Comparison of ENCODE assay signal across 13 cellular contexts in the genomic region with DNA sequence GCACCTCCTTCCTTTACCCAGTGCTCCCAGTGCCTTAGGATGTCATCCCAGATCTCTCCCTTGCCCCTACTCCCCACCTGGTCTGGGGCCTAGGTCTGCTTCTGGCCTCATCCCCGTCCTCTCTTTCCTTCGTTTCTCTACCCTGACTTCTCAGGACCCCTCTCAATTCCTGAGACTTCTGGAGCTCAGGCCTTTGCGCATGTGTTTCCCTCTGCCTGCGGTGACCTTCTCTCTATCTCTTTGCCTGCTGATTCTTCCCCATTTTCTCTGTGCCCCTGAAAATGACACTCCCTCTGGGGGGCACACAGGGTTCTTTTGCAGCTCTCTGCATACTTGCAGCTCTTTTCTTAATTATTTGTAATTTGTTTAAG. TPM values are rescaled to one million over a fixed set of nuclear protein-coding genes. Genes with fewer than 3 reads are reported as not detected.
DNase-seq lines count a peak whose midpoint lies in the region; ATAC-seq and TF ChIP-seq lines count a peak whose summit lies in the region.
"Had no signal": no experiment of that assay in that cellular context is flagged by ENCODE, and none has a peak within 500 bp of the region (broad histone marks: within the 10 kb centered on the region; RNA-seq: fewer than 3 reads in every experiment).

No MANE protein-coding gene starts in this region.

- H3K4me3 ChIP-seq in KMS-11 (IDR thresholded peaks at IDR 0.05; ENCODE audit: insufficient read depth, low read depth, low read length) (no peak overlapping the region), right cardiac atrium (ENCODE audit: low read length) (no peak overlapping the region)
- H3K4me3 ChIP-seq: esophagus muscularis mucosa, mucosa of descending colon, Peyer's patch, testis had no signal

- no peak for DNase-seq in CD14-positive monocyte (ENCODE audit: low spot score)
- DNase-seq in activated naive CD8-positive, alpha-beta T cell treated with anti-CD3 and anti-CD28 coated beads, Interleukin-2, amount 50 U/mL, for 24 hours, result no peak
- DNase-seq in mesothelial cell of epicardium (ENCODE audit: low spot score in 2 of 2, unreplicated experiment in 2 of 2), result no peak
- no peak for DNase-seq in NCI-H187 (lab: John Stamatoyannopoulos, UW)
- DNase-seq in hypothalamus (lab: John Stamatoyannopoulos, UW), result no peak
- no peak for DNase-seq in right cardiac atrium
- DNase-seq: mucosa of descending colon, NCI-H2227 treated with DMSO at 0.1 percent for 48 hours, Peyer's patch, testis had no signal

- H3K4me2 ChIP-seq in KMS-11, result no peak overlapping the region; the same call in 1 of the 2 replicates

- intact Hi-C loops in CD14-positive monocyte (cut with micrococcal nuclease), result loop anchor here in 1 of 2 donors (5.0 kb wide), 1 partner anchor 76 kb away; no protein-coding TSS in a partner anchor
- intact Hi-C loops in right cardiac atrium (cut with DNase I), result no loop called here

- H3K36me3 Mint-ChIP-seq in CD14-positive monocyte, result peaks cover 19 to 21% of the 10 kb centered on the region in 2 donors
- H3K36me3 Mint-ChIP-seq in activated naive CD8-positive, alpha-beta T cell treated with anti-CD3 and anti-CD28 coated beads, Interleukin-2, amount 50 U/mL, for 24 hours (ENCODE audit: low read depth), result no peaks in the 10 kb centered on the region
- H3K36me3 Mint-ChIP-seq in mesothelial cell of epicardium, result no peaks in the 10 kb centered on the region

- peak overlapping the region; percentile 25; the same call in 1 of the 2 replicates for H3K9ac ChIP-seq in KMS-11

- TF ChIP-seq CTCF in CD14-positive monocyte (IDR thresholded peaks at IDR 0.05), result no peak
- TF ChIP-seq CTCF in KMS-11 (conservative IDR thresholded peaks at IDR 0.05; ENCODE audit: low read depth, low read length), result no peak
- no peak for TF ChIP-seq CTCF in mesothelial cell of epicardium (IDR thresholded peaks at IDR 0.05; ENCODE audit: unreplicated experiment)

- peaks cover 0 to 3% (median 2%) of the 10 kb centered on the region in 3 donors for H3K27me3 Mint-ChIP-seq in CD14-positive monocyte (ENCODE audit: low read depth in 3 of 3)
- peaks cover 29% of the 10 kb centered on the region for H3K27me3 Mint-ChIP-seq in activated naive CD8-positive, alpha-beta T cell treated with anti-CD3 and anti-CD28 coated beads, Interleukin-2, amount 50 U/mL, for 24 hours
- H3K27me3 Mint-ChIP-seq in mesothelial cell of epicardium (ENCODE audit: low read depth), result no peaks in the 10 kb centered on the region

- H2AFZ ChIP-seq in KMS-11 (ENCODE audit: low read depth), result no peak overlapping the region

- peak overlapping the region; percentile 79 for H3K27ac ChIP-seq in KMS-11
- H3K27ac ChIP-seq in right cardiac atrium (ENCODE audit: low read length), result no peak overlapping the region
- H3K27ac ChIP-seq: esophagus muscularis mucosa, Peyer's patch, testis had no signal

- no peaks in the 10 kb centered on the region for H3K79me2 ChIP-seq in KMS-11 (ENCODE audit: insufficient read depth, low read depth)

- H3K27me3 ChIP-seq in KMS-11 (ENCODE audit: insufficient read depth, low read depth), result no peaks in the 10 kb centered on the region
- no peaks in the 10 kb centered on the region for H3K27me3 ChIP-seq in right cardiac atrium (ENCODE audit: control insufficient read depth, insufficient read depth)
- H3K27me3 ChIP-seq: esophagus muscularis mucosa, Peyer's patch, testis had no signal

- peaks cover 57% of the 10 kb centered on the region for H3K4me1 Mint-ChIP-seq in CD14-positive monocyte
- peaks cover 49% of the 10 kb centered on the region for H3K4me1 Mint-ChIP-seq in activated naive CD8-positive, alpha-beta T cell treated with anti-CD3 and anti-CD28 coated beads, Interleukin-2, amount 50 U/mL, for 24 hours
- H3K4me1 Mint-ChIP-seq in mesothelial cell of epicardium, result peaks cover 12% of the 10 kb centered on the region

- WGBS in right cardiac atrium, result 80% methylated on average over 4 of the region's 4 CpGs

- H3K9me3 Mint-ChIP-seq in CD14-positive monocyte, result no peaks in the 10 kb centered on the region
- no peaks in the 10 kb centered on the region for H3K9me3 Mint-ChIP-seq in activated naive CD8-positive, alpha-beta T cell treated with anti-CD3 and anti-CD28 coated beads, Interleukin-2, amount 50 U/mL, for 24 hours
- H3K9me3 Mint-ChIP-seq in mesothelial cell of epicardium, result no peaks in the 10 kb centered on the region

- no peaks in the 10 kb centered on the region for H3K36me3 ChIP-seq in KMS-11 (ENCODE audit: insufficient read depth)
- H3K36me3 ChIP-seq: esophagus muscularis mucosa, Peyer's patch had no signal

- peak overlapping the region; percentile 97 to 100 (median 98) for H3K27ac Mint-ChIP-seq in CD14-positive monocyte
- peak overlapping the region; percentile 70 for H3K27ac Mint-ChIP-seq in activated naive CD8-positive, alpha-beta T cell treated with anti-CD3 and anti-CD28 coated beads, Interleukin-2, amount 50 U/mL, for 24 hours
- peak overlapping the region; percentile 14 for H3K27ac Mint-ChIP-seq in mesothelial cell of epicardium

- no peak for ATAC-seq in activated naive CD8-positive, alpha-beta T cell treated with anti-CD3 and anti-CD28 coated beads, Interleukin-2, amount 50 U/mL, for 24 hours
- ATAC-seq in right cardiac atrium (no peak), GM21723 (IDR thresholded peaks at IDR 0.05; ENCODE audit: unreplicated experiment) (no peak)

- no peaks in the 10 kb centered on the region for H3K9me3 ChIP-seq in right cardiac atrium (ENCODE audit: control insufficient read depth, low read length)
- H3K9me3 ChIP-seq: esophagus muscularis mucosa, mucosa of descending colon, Peyer's patch, testis had no signal

- H3K4me3 Mint-ChIP-seq in CD14-positive monocyte (peak overlapping the region; percentile 55 to 87), mesothelial cell of epicardium (no peak overlapping the region)
- peak overlapping the region; percentile 15 for H3K4me3 Mint-ChIP-seq in activated naive CD8-positive, alpha-beta T cell treated with anti-CD3 and anti-CD28 coated beads, Interleukin-2, amount 50 U/mL, for 24 hours

- peaks cover 11% of the 10 kb centered on the region for H3K4me1 ChIP-seq in KMS-11 (ENCODE audit: low read depth, poor library complexity, severe bottlenecking)
- H3K4me1 ChIP-seq in right cardiac atrium (ENCODE audit: control insufficient read depth, insufficient read depth, low read length), result no peaks in the 10 kb centered on the region
- H3K4me1 ChIP-seq: testis had no signal

- no peaks in the 10 kb centered on the region for H4K20me1 ChIP-seq in KMS-11 (ENCODE audit: insufficient read depth)

RNA-seq across cellular contexts. Expression of gene ADORA2B, which starts 13.5 kb away (rescaled TPM):
- polyA plus RNA-seq in CD14-positive monocyte (1 to 10 TPM; 4.4 to 6.4 TPM), right cardiac atrium (0.38 TPM)
- total RNA-seq in mesothelial cell of epicardium (3.8 to 4.6 TPM (median 4.5 TPM) in 3 replicates), right cardiac atrium (under 1 TPM; 0.28 to 0.64 (median 0.42) TPM)

RNA-seq across cellular contexts. Expression of gene ZSWIM7, which starts 41.0 kb away (rescaled TPM):
- polyA plus RNA-seq in CD14-positive monocyte (10 to 100 TPM; 67.1 to 70.1 TPM), right cardiac atrium (45.2 TPM)
- total RNA-seq in mesothelial cell of epicardium (27.0 to 31.6 TPM (median 29.2 TPM) in 3 replicates), right cardiac atrium (10 to 100 TPM; 21.9 to 33.3 (median 29.8) TPM)

RNA-seq across cellular contexts. Expression of gene TTC19, which starts 41.2 kb away (rescaled TPM):
- polyA plus RNA-seq in CD14-positive monocyte (10 to 100 TPM; 20.6 to 22.2 TPM), right cardiac atrium (17.1 TPM)
- total RNA-seq in mesothelial cell of epicardium (38.5 to 41.7 TPM (median 39.7 TPM) in 3 replicates), right cardiac atrium (10 to 100 TPM; 24.7 to 31.8 (median 26.8) TPM)

Comparison
In these comparisons a context has a peak if more than half of its experiments do, and no peak if none do; other contexts are left out.
1. H3K27ac Mint-ChIP-seq: peak in every context shown above with its lines; median percentile 98 in CD14-positive monocyte; 70 in activated naive CD8-positive, alpha-beta T cell treated with anti-CD3 and anti-CD28 coated beads, Interleukin-2, amount 50 U/mL, for 24 hours; 14 in mesothelial cell of epicardium.